Comparison of ENCODE assay signal across 8 cellular contexts in the genomic region with DNA sequence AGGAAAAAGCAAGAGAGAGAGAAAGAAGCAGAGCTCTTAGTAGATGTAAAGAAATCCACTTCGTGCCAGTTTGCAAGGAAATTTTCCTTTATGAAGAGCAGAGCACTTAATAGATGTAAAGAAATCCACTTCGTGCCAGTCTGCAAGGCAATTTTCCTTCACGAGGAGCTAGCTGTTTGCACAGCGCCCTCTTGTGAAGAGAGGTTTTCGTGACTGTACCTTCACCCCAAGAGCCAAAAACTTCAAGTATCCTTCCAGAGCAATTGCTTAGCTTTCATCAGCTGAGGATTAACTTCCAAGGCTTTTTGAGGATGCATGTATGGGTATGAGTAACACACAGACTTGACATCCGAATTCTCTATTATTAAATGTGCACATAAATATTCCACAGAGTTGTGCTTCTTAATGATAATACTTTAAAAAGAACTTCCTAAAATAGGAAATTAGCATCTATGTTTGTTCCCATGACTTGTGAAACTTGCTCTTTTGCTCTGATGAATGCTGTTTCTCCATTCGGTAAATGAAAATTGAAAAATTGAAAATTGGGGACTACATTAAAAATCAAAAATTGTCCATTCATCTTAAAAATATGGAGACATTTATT.
DNase-seq lines count a peak whose midpoint lies in the region; ATAC-seq and TF ChIP-seq lines count a peak whose summit lies in the region.

No MANE protein-coding gene starts in this region.

- no peaks in the 10 kb centered on the region for H4K20me1 ChIP-seq in neural progenitor cell (ENCODE audit: low read depth)

- H3K9me3 Mint-ChIP-seq in Calu3 (ENCODE audit: low read depth, unreplicated experiment) (no peaks in the 10 kb centered on the region), neural progenitor cell (no peaks in the 10 kb centered on the region)

- H3F3A ChIP-seq in neural progenitor cell (ENCODE audit: low read depth): no peaks in the 10 kb centered on the region

- no peak overlapping the region for H3K27ac ChIP-seq in neural progenitor cell

- H3K36me3 Mint-ChIP-seq in Calu3 (ENCODE audit: insufficient read depth, unreplicated experiment): no peaks in the 10 kb centered on the region
- no peaks in the 10 kb centered on the region for H3K36me3 Mint-ChIP-seq in neural progenitor cell

- intact Hi-C loops in Calu3 (cut with micrococcal nuclease; ENCODE audit: unreplicated experiment): loop anchor here (1.0 kb wide), 2 partner anchors 150 to 180 kb away; no protein-coding TSS in a partner anchor

- H3K4me1 Mint-ChIP-seq in Calu3 (ENCODE audit: low read depth, unreplicated experiment) (no peaks in the 10 kb centered on the region), neural progenitor cell (peaks cover 3% of the 10 kb centered on the region)

- no peaks in the 10 kb centered on the region for H3K27me3 ChIP-seq in neural progenitor cell

- H3K27ac Mint-ChIP-seq in Calu3 (ENCODE audit: unreplicated experiment): no peak overlapping the region
- H3K27ac Mint-ChIP-seq in neural progenitor cell: no peak overlapping the region

- no peak for ATAC-seq in HG03175 (IDR thresholded peaks at IDR 0.05; ENCODE audit: unreplicated experiment)

- H3K4me2 ChIP-seq in neural progenitor cell: no peak overlapping the region

- DNase-seq in Calu3 (peak; percentile 49), H4 (ENCODE audit: low spot score) (peak; percentile 63), NCI-H460 (ENCODE audit: extremely low read depth, low read depth) (peak; percentile 72), fibroblast of mammary gland (ENCODE audit: low read depth) (peak; percentile 73), neural progenitor cell (ENCODE audit: low spot score) (peak; percentile 78), ureter (ENCODE audit: low spot score) (peak; percentile 54)
- peak; percentile 10 for DNase-seq in activated CD8-positive, alpha-beta memory T cell treated with anti-CD3 and anti-CD28 coated beads, Interleukin-2, amount 50 U/mL, for 24 hours (ENCODE audit: extremely low read depth)

- H3K4me3 ChIP-seq in fibroblast of mammary gland (ENCODE audit: control insufficient read depth, low read depth, low read length): no peak overlapping the region
- no peak overlapping the region for H3K4me3 ChIP-seq in neural progenitor cell

- no peaks in the 10 kb centered on the region for H3K27me3 Mint-ChIP-seq in Calu3 (ENCODE audit: unreplicated experiment)
- H3K27me3 Mint-ChIP-seq in neural progenitor cell (ENCODE audit: insufficient read depth, low read depth): no peaks in the 10 kb centered on the region

- BruUV-seq in Calu3 (replicated peaks; lab: Mats Ljungman, UMichigan): no TSS peak

- no peaks in the 10 kb centered on the region for H3K36me3 ChIP-seq in neural progenitor cell

- H3K4me3 Mint-ChIP-seq in Calu3 (ENCODE audit: low read depth, unreplicated experiment) (no peak overlapping the region), neural progenitor cell (no peak overlapping the region)

- H3K4me1 ChIP-seq in neural progenitor cell: no peaks in the 10 kb centered on the region

- CTCF ChIA-PET in Calu3 (lab: Charles Lee): interaction anchor here (0.6 to 1.1 kb wide), 7 partner anchors 8 to 179 kb away, joined by 3 to 16 read pairs (median 4); no protein-coding TSS in a partner anchor

- H3K9me3 ChIP-seq in neural progenitor cell (ENCODE audit: low read depth): no peaks in the 10 kb centered on the region

- H2AFZ ChIP-seq in neural progenitor cell (replicated peaks): peak overlapping the region; percentile 86

- no peak overlapping the region for H3K9ac ChIP-seq in neural progenitor cell

- H3K79me2 ChIP-seq in neural progenitor cell (ENCODE audit: low read depth): no peaks in the 10 kb centered on the region

- TF ChIP-seq CTCF in Calu3 (IDR thresholded peaks at IDR 0.05; ENCODE audit: unreplicated experiment) (peak; percentile 84), fibroblast of mammary gland (conservative IDR thresholded peaks at IDR 0.05; ENCODE audit: control insufficient read depth, insufficient read depth, low read depth, low read length) (peak; percentile 86), neural progenitor cell (IDR thresholded peaks at IDR 0.05) (peak; percentile 88)

Comparison
In these comparisons a context has a peak if more than half of its experiments do, and no peak if none do; other contexts are left out.
1. DNase-seq: peak in every context shown above with its lines; median percentile 78 in neural progenitor cell; 73 in fibroblast of mammary gland; 72 in NCI-H460; 63 in H4; 54 in ureter; 49 in Calu3; 10 in activated CD8-positive, alpha-beta memory T cell treated with anti-CD3 and anti-CD28 coated beads, Interleukin-2, amount 50 U/mL, for 24 hours.